ENCODE assay signal across 2 cellular contexts in genomic region chr15:39403674-39404117, GRCh38.
A peak's percentile ranks its signal among the peaks of the same experiment; 100 is the strongest.
TF ChIP-seq lines count a peak whose summit lies in the region.

No MANE protein-coding gene starts in this region.

TF ChIP-seq in IMR-90, 13 proteins besides CTCF, POLR2A, EP300 and RAD21 (continued from another document):
- TF ChIP-seq MAFK (IDR thresholded peaks at IDR 0.05; ENCODE audit: low read depth, low read length) (no peak), CEBPB (IDR thresholded peaks at IDR 0.05; ENCODE audit: low read depth, low read length) (no peak), ELK1 (IDR thresholded peaks at IDR 0.05; ENCODE audit: borderline replicate concordance, low read depth, low read length) (no peak), USF2 (IDR thresholded peaks at IDR 0.05; ENCODE audit: low read depth, low read length) (no peak), RCOR1 (IDR thresholded peaks at IDR 0.05; ENCODE audit: insufficient replicate concordance, low read length) (no peak), MXI1 (IDR thresholded peaks at IDR 0.05; ENCODE audit: borderline replicate concordance, low read depth, low read length) (no peak), CHD1 (IDR thresholded peaks at IDR 0.05; ENCODE audit: low read depth, low read length) (no peak), RFX5 (IDR thresholded peaks at IDR 0.05; ENCODE audit: low read depth, low read length) (no peak), SMC3 (IDR thresholded peaks at IDR 0.05; ENCODE audit: low read depth, low read length) (no peak), MAZ (IDR thresholded peaks at IDR 0.05; ENCODE audit: borderline replicate concordance, low read depth, low read length) (no peak)

TF ChIP-seq in SK-N-SH, 30 proteins besides CTCF, POLR2A, EP300 and RAD21 (continued from another document):
- TF ChIP-seq PBX3 (IDR thresholded peaks at IDR 0.05): peak; percentile 37
- TF ChIP-seq REST (IDR thresholded peaks at IDR 0.05; ENCODE audit: low read depth, low read length): no peak
- no peak for TF ChIP-seq TAF1 (IDR thresholded peaks at IDR 0.05; ENCODE audit: borderline replicate concordance, low read depth, low read length)
- TF ChIP-seq SMC3 (IDR thresholded peaks at IDR 0.05; ENCODE audit: low read depth, low read length): no peak
- peak; percentile 49 for TF ChIP-seq GATA2 (CRISPR knock-in tag; IDR thresholded peaks at IDR 0.05)
- TF ChIP-seq IRF3 (IDR thresholded peaks at IDR 0.05; ENCODE audit: low read depth, low read length): no peak
- peak; percentile 61; the same call in 1 of the 2 replicates for TF ChIP-seq NFIC (IDR thresholded peaks at IDR 0.05; ENCODE audit: borderline replicate concordance)
- no peak for TF ChIP-seq GABPA (IDR thresholded peaks at IDR 0.05; ENCODE audit: low read depth)
- TF ChIP-seq JUND (IDR thresholded peaks at IDR 0.05): no peak
- no peak for TF ChIP-seq RCOR1 (IDR thresholded peaks at IDR 0.05; ENCODE audit: low read length)
- no peak for TF ChIP-seq RXRA (IDR thresholded peaks at IDR 0.05; ENCODE audit: borderline replicate concordance, low read depth)
- peak; percentile 9 for TF ChIP-seq CHD2 (IDR thresholded peaks at IDR 0.05; ENCODE audit: low read length, partially characterized antibody)
- TF ChIP-seq FOSL2 (IDR thresholded peaks at IDR 0.05; ENCODE audit: borderline replicate concordance, low read depth): no peak
- no peak for TF ChIP-seq MAX (IDR thresholded peaks at IDR 0.05; ENCODE audit: low read depth)
- TF ChIP-seq YY1 (IDR thresholded peaks at IDR 0.05; ENCODE audit: low read depth): no peak
- no peak for TF ChIP-seq USF2 (IDR thresholded peaks at IDR 0.05; ENCODE audit: borderline replicate concordance, low read depth, low read length)
- no peak for TF ChIP-seq SIN3A (IDR thresholded peaks at IDR 0.05; ENCODE audit: borderline replicate concordance, low read depth, low read length)
- TF ChIP-seq FOXM1 (IDR thresholded peaks at IDR 0.05; ENCODE audit: low read depth): no peak
- no peak for TF ChIP-seq POLR2AphosphoS5 (IDR thresholded peaks at IDR 0.05; ENCODE audit: low read depth, low read length)
- no peak for TF ChIP-seq EZH2phosphoT487 (IDR thresholded peaks at IDR 0.05; ENCODE audit: borderline replicate concordance, low read depth)
- TF ChIP-seq FOXJ3 (CRISPR knock-in tag; IDR thresholded peaks at IDR 0.05): no peak
- TF ChIP-seq ZBTB33 (IDR thresholded peaks at IDR 0.05; ENCODE audit: borderline replicate concordance, low read depth): no peak
- no peak; the same call in 1 of the 2 replicates for TF ChIP-seq TCF12 (IDR thresholded peaks at IDR 0.05)
- TF ChIP-seq RFX5 (IDR thresholded peaks at IDR 0.05; ENCODE audit: low read length): no peak
- TF ChIP-seq NRF1 (IDR thresholded peaks at IDR 0.05; ENCODE audit: low read depth, low read length): no peak
